In genomic region chr12:116532986-116533342, GRCh38 we compare ENCODE assay signal across 8 cellular contexts. TPM values are rescaled to one million over a fixed set of nuclear protein-coding genes. Genes with fewer than 3 reads are reported as not detected.
DNase-seq lines count a peak whose midpoint lies in the region; ATAC-seq and TF ChIP-seq lines count a peak whose summit lies in the region.

No MANE protein-coding gene starts in this region.

- H3K36me3 ChIP-seq in ACC112 (ENCODE audit: insufficient read depth, low read length) = no peaks in the 10 kb centered on the region
- H3K36me3 ChIP-seq in SK-N-SH (replicated peaks in 1 of 2; ENCODE audit: control insufficient read depth in 1 of 2, insufficient read depth in 2 of 2, low read length in 1 of 2) = no peaks in the 10 kb centered on the region
- H3K36me3 ChIP-seq in hepatocyte (replicated peaks; ENCODE audit: insufficient read depth, low read depth) = no peaks in the 10 kb centered on the region
- no peaks in the 10 kb centered on the region for H3K36me3 ChIP-seq in transverse colon

- CTCF ChIA-PET in SK-N-SH (lab: Yijun Ruan, JAX) (interaction anchor here (0.8 kb wide), 1 partner anchor 255 kb away, joined by 3 read pairs; no protein-coding TSS in a partner anchor), GM10248 (lab: Yijun Ruan, JAX) (interaction anchor here (0.8 to 1.0 kb wide), 2 partner anchors 10 to 24 kb away, joined by 3 read pairs; no protein-coding TSS in a partner anchor)

- TF ChIP-seq POLR2A in transverse colon (IDR thresholded peaks at IDR 0.05) = no peak

- H3K9me3 ChIP-seq in SK-N-SH (no peaks in the 10 kb centered on the region), hepatocyte (ENCODE audit: low read depth) (no peaks in the 10 kb centered on the region), transverse colon (no peaks in the 10 kb centered on the region)

- no peaks in the 10 kb centered on the region for H3F3A ChIP-seq in SK-N-SH (replicated peaks; ENCODE audit: insufficient read depth)

- H3K9ac ChIP-seq in SK-N-SH = no peak overlapping the region

- no peak for TF ChIP-seq EP300 in SK-N-SH (IDR thresholded peaks at IDR 0.05; ENCODE audit: borderline replicate concordance in 1 of 2, low read depth in 1 of 2, low read length in 1 of 2)
- no peak for TF ChIP-seq EP300 in transverse colon (IDR thresholded peaks at IDR 0.05; ENCODE audit: low read depth)

- peak overlapping the region; percentile 59 for H2AFZ ChIP-seq in ACC112 (ENCODE audit: low read length, unreplicated experiment)
- peak overlapping the region; percentile 84 for H2AFZ ChIP-seq in SK-N-SH (ENCODE audit: low read depth)
- peak overlapping the region; percentile 63 for H2AFZ ChIP-seq in hepatocyte

- H3K4me3 ChIP-seq in ACC112 (ENCODE audit: low read depth, low read length) (peak overlapping the region; percentile 73), SK-N-SH (ENCODE audit: low read depth in 2 of 2, low read length in 1 of 2) (peak overlapping the region; percentile 59 to 71), hepatocyte (peak overlapping the region; percentile 44), transverse colon (peak overlapping the region in 3 of 4 donors; percentile 42 to 55 (median 44))

- H3K27me3 ChIP-seq in ACC112 (ENCODE audit: insufficient read depth, low read length) (no peaks in the 10 kb centered on the region), SK-N-SH (ENCODE audit: insufficient read depth) (no peaks in the 10 kb centered on the region), hepatocyte (no peaks in the 10 kb centered on the region), transverse colon (no peaks in the 10 kb centered on the region)

- intact Hi-C loops in transverse colon (cut with DNase I; ENCODE audit: low total_unique reads) = no loop called here

- peak overlapping the region; percentile 78 for H3K4me2 ChIP-seq in SK-N-SH
- H3K4me2 ChIP-seq in hepatocyte = peak overlapping the region; percentile 90

- H3K4me1 ChIP-seq in ACC112 (ENCODE audit: control insufficient read depth, insufficient read depth, low read length, unreplicated experiment) (peaks cover 12% of the 10 kb centered on the region), SK-N-SH (ENCODE audit: control insufficient read depth in 1 of 2, insufficient read depth in 2 of 2, low read depth in 1 of 2, low read length in 1 of 2) (peaks cover 8 to 11% of the 10 kb centered on the region in 2 experiments; a peak in 3 of 4 replicates), hepatocyte (ENCODE audit: insufficient read depth) (peaks cover 20% of the 10 kb centered on the region), transverse colon (peaks cover 4 to 33% (median 27%) of the 10 kb centered on the region in 4 donors)

- in situ Hi-C loops in transverse colon (cut with MboI; ENCODE audit: low pct_ligation_motif_present in 1 of 4, low pct_unique_long_range_greater_than_20kb in 1 of 4, low sequenced_read_pairs in 3 of 4) = no loop called here

- H3K27ac ChIP-seq in ACC112 (ENCODE audit: low read depth, low read length) = no peak overlapping the region
- H3K27ac ChIP-seq in SK-N-SH (ENCODE audit: low read depth in 2 of 2, low read length in 1 of 2) = peak overlapping the region; percentile 71 to 72; a peak in 3 of 4 replicates
- peak overlapping the region; percentile 4 for H3K27ac ChIP-seq in hepatocyte
- H3K27ac ChIP-seq in transverse colon = peak overlapping the region; percentile 59 to 83 (median 74)

- TF ChIP-seq CTCF in SK-N-SH (IDR thresholded peaks at IDR 0.05) (no peak), hepatocyte (IDR thresholded peaks at IDR 0.05; ENCODE audit: poor library complexity) (no peak), transverse colon (IDR thresholded peaks at IDR 0.05) (no peak), GM10248 (IDR thresholded peaks at IDR 0.05; ENCODE audit: control extremely low read depth, extremely low read depth, low read depth, missing control alignments) (no peak)

- TF ChIP-seq RAD21 in SK-N-SH (IDR thresholded peaks at IDR 0.05; ENCODE audit: low read length) = no peak

- 3% methylated on average over 6 of the region's 11 CpGs for WGBS in SK-N-SH (ENCODE audit: low lambda C conversion rate)
- 4% methylated on average over 11 of the region's 11 CpGs for WGBS in hepatocyte (ENCODE audit: low lambda C conversion rate, missing lambda C conversion rate)
- WGBS in transverse colon (ENCODE audit: low coverage in 1 of 2), 2 donors = 2 to 10% methylated on average over 8 to 11 of the region's 11 CpGs

- ATAC-seq in GM21390 (IDR thresholded peaks at IDR 0.05; ENCODE audit: unreplicated experiment) = peak; percentile 17

- no peaks in the 10 kb centered on the region for H4K20me1 ChIP-seq in SK-N-SH (ENCODE audit: insufficient read depth)
- no peaks in the 10 kb centered on the region for H4K20me1 ChIP-seq in hepatocyte (ENCODE audit: insufficient read depth, poor library complexity, severe bottlenecking)

- DNase-seq in SK-N-SH = no peak
- DNase-seq in hepatocyte (ENCODE audit: low spot score) = no peak
- no peak for DNase-seq in transverse colon
- no peak for DNase-seq in GM10248 (ENCODE audit: extremely low spot score)
- DNase-seq in cerebellar nuclear complex (lab: John Stamatoyannopoulos, UW) = no peak
- DNase-seq in SW480 (ENCODE audit: low spot score) = no peak

- H3K9me2 ChIP-seq in SK-N-SH (no peaks in the 10 kb centered on the region), hepatocyte (replicated peaks; ENCODE audit: insufficient read depth) (no peaks in the 10 kb centered on the region)

- POLR2A ChIA-PET in SK-N-SH (lab: Yijun Ruan, JAX) (no interaction called here), GM10248 (lab: Yijun Ruan, JAX) (interaction anchor here (0.6 kb wide), 1 partner anchor 306 kb away, joined by 3 read pairs; no protein-coding TSS in a partner anchor)

- H3K79me2 ChIP-seq in ACC112 (ENCODE audit: control insufficient read depth, insufficient read depth, low read length, unreplicated experiment) = no peaks in the 10 kb centered on the region
- no peaks in the 10 kb centered on the region for H3K79me2 ChIP-seq in SK-N-SH (ENCODE audit: insufficient read depth)
- H3K79me2 ChIP-seq in hepatocyte = no peaks in the 10 kb centered on the region

TF ChIP-seq in SK-N-SH, 30 proteins besides CTCF, POLR2A, EP300 and RAD21:
- peak; percentile 5 for TF ChIP-seq CHD2 (IDR thresholded peaks at IDR 0.05; ENCODE audit: low read length, partially characterized antibody)
- no peak for TF ChIP-seq EZH2phosphoT487 (IDR thresholded peaks at IDR 0.05; ENCODE audit: borderline replicate concordance, low read depth)
- no peak for TF ChIP-seq GATA2 (CRISPR knock-in tag; IDR thresholded peaks at IDR 0.05)
- TF ChIP-seq ZBTB33 (IDR thresholded peaks at IDR 0.05; ENCODE audit: borderline replicate concordance, low read depth) = no peak
- no peak for TF ChIP-seq FOXM1 (IDR thresholded peaks at IDR 0.05; ENCODE audit: low read depth)

RNA-seq across cellular contexts. Expression of gene MAP1LC3B2, which starts 26.2 kb away (rescaled TPM):
- polyA plus RNA-seq in SK-N-SH (2012; rRNA removed) = 0.76 and 0.81 TPM in 2 replicates
- polyA plus RNA-seq in SK-N-SH (2012; cell fraction: cytosol; rRNA removed) = 1.4 and 3.6 TPM in 2 replicates
- polyA plus RNA-seq in SK-N-SH (2012; cell fraction: nucleus; rRNA removed) = 3.6 and 4.3 TPM in 2 replicates
- 0.60 TPM in 1 of 2 replicates, not detected in the other for total RNA-seq in hepatocyte
- polyA plus RNA-seq in hepatocyte = 3.3 and 5.3 TPM in 2 replicates
- 1 to 10 TPM in 2 of 4 donors, not detected in 2; 1.1 to 2.5 TPM for total RNA-seq in transverse colon
